Comparison of ENCODE assay signal across 8 cellular contexts in the genomic region with DNA sequence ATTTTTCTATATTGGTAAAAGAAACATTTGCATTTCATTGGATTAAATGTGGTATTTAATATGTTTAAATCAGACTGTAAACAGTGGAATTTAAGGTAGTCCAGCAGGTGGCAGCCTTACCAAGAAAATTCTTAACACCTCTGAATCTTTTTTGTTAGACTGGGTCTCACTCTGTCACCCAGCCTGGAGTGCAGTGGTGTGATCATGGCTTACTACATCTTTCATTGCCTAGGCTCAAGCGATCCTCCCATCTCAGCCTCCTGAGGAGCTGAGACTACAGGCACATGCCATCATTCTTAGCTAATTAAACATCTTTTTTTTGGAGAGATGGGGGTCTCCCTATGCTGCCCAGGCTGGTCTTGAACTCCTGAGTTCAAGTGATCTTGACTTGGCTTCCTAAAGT.
DNase-seq lines count a peak whose midpoint lies in the region; ATAC-seq, FAIRE-seq and TF ChIP-seq lines count a peak whose summit lies in the region.

No MANE protein-coding gene starts in this region.

- peak; percentile 72 for FAIRE-seq in keratinocyte (lab: Jason Lieb, UNC)

- TF ChIP-seq CTCF in DOHH2 (IDR thresholded peaks at IDR 0.05; ENCODE audit: low read depth, low read length, poor library complexity, severe bottlenecking) (peak; percentile 69), KMS-11 (conservative IDR thresholded peaks at IDR 0.05; ENCODE audit: low read depth, low read length) (peak; percentile 90), astrocyte of the cerebellum (IDR thresholded peaks at IDR 0.05; ENCODE audit: low read depth, low read length, missing control alignments) (peak; percentile 47), keratinocyte (optimal IDR thresholded peaks at IDR 0.05 in 1 of 3, IDR thresholded peaks at IDR 0.05 in 1 of 3, conservative IDR thresholded peaks at IDR 0.05 in 1 of 3; ENCODE audit: extremely low read depth in 1 of 3, insufficient read depth in 2 of 3, low read length in 3 of 3) (peak; percentile 21 to 38 (median 35))

- no peak overlapping the region for H3K4me2 ChIP-seq in DOHH2 (ENCODE audit: low read length)
- H3K4me2 ChIP-seq in KMS-11 = no peak overlapping the region
- no peak overlapping the region for H3K4me2 ChIP-seq in keratinocyte (ENCODE audit: control insufficient read depth, extremely low read depth, insufficient read depth, low read depth, low read length)

- dilution Hi-C loops in keratinocyte (cut with MboI; ENCODE audit: extremely low pct_ligation_motif_present, low sequenced_read_pairs) = loop anchor here (25.0 kb wide), 1 partner anchor 479 kb away; no protein-coding TSS in a partner anchor

- H3F3A ChIP-seq in DOHH2 (ENCODE audit: control insufficient read depth, insufficient read depth) = peaks cover 14% of the 10 kb centered on the region

- no peaks in the 10 kb centered on the region for H3K9me2 ChIP-seq in DOHH2 (replicated peaks; ENCODE audit: control insufficient read depth, low read length)

- H3K9me3 ChIP-seq in DOHH2 (ENCODE audit: control insufficient read depth, insufficient read depth, low read length) = no peaks in the 10 kb centered on the region
- H3K9me3 ChIP-seq in keratinocyte (ENCODE audit: control insufficient read depth, low read depth, low read length) = no peaks in the 10 kb centered on the region

- H3K27ac ChIP-seq in DOHH2 (ENCODE audit: low read depth, low read length) (no peak overlapping the region), KMS-11 (no peak overlapping the region), keratinocyte (ENCODE audit: control insufficient read depth, insufficient read depth, low read length) (no peak overlapping the region)

- no peaks in the 10 kb centered on the region for H3K9me1 ChIP-seq in keratinocyte (ENCODE audit: control insufficient read depth, extremely low read depth, insufficient read depth, low read length)

- H3K27me3 ChIP-seq in DOHH2 (ENCODE audit: control insufficient read depth, low read length) (no peaks in the 10 kb centered on the region), KMS-11 (ENCODE audit: insufficient read depth, low read depth) (no peaks in the 10 kb centered on the region), keratinocyte (ENCODE audit: control insufficient read depth, extremely low read depth, insufficient read depth, low read length) (no peaks in the 10 kb centered on the region)

- peak; percentile 61 to 70 for DNase-seq in SHP77 (lab: John Stamatoyannopoulos, UW)
- peak; percentile 45 for DNase-seq in astrocyte of the cerebellum (ENCODE audit: low read depth)
- DNase-seq in keratinocyte (ENCODE audit: low read depth, low spot score) = no peak
- peak in 2 of 3 donors; percentile 3 to 5 for DNase-seq in stimulated activated CD4-positive, alpha-beta T cell treated with anti-CD3 and anti-CD28 coated beads, TNF-alpha, amount 100 ng/mL, for 1 hour (ENCODE audit: low read depth in 3 of 3, low spot score in 1 of 3)

- no peak for ATAC-seq in HG02798 (IDR thresholded peaks at IDR 0.05; ENCODE audit: poor library complexity, unreplicated experiment)
- ATAC-seq in HG02642 (IDR thresholded peaks at IDR 0.05; ENCODE audit: poor library complexity, unreplicated experiment) = no peak

- H2AFZ ChIP-seq in KMS-11 (ENCODE audit: low read depth) = no peak overlapping the region
- no peak overlapping the region for H2AFZ ChIP-seq in keratinocyte (ENCODE audit: control insufficient read depth, low read length)

- in situ Hi-C loops in astrocyte of the cerebellum (cut with HindIII; ENCODE audit: low sequenced_read_pairs) = no loop called here

- H3K4me1 ChIP-seq in DOHH2 (ENCODE audit: control insufficient read depth, low read length) = peaks cover 29% of the 10 kb centered on the region
- H3K4me1 ChIP-seq in KMS-11 (ENCODE audit: low read depth, poor library complexity, severe bottlenecking) = no peaks in the 10 kb centered on the region
- no peaks in the 10 kb centered on the region for H3K4me1 ChIP-seq in keratinocyte (ENCODE audit: control insufficient read depth, extremely low read depth, insufficient read depth, low read length)

- H3K36me3 ChIP-seq in DOHH2 (ENCODE audit: control insufficient read depth, low read length) (peaks cover 6% of the 10 kb centered on the region), KMS-11 (ENCODE audit: insufficient read depth) (no peaks in the 10 kb centered on the region), keratinocyte (ENCODE audit: control insufficient read depth in 2 of 2, extremely low read depth in 1 of 2, insufficient read depth in 2 of 2, low read length in 2 of 2) (no peaks in the 10 kb centered on the region)

- no peaks in the 10 kb centered on the region for H4K20me1 ChIP-seq in DOHH2 (ENCODE audit: control insufficient read depth, insufficient read depth, low read depth, low read length)
- no peaks in the 10 kb centered on the region for H4K20me1 ChIP-seq in KMS-11 (ENCODE audit: insufficient read depth)
- no peaks in the 10 kb centered on the region for H4K20me1 ChIP-seq in keratinocyte (ENCODE audit: control insufficient read depth, extremely low read depth, insufficient read depth, low read length)

- no peak overlapping the region for H3K9ac ChIP-seq in KMS-11
- H3K9ac ChIP-seq in keratinocyte (ENCODE audit: control insufficient read depth, extremely low read depth, insufficient read depth, low read length) = no peak overlapping the region

- H3K4me3 ChIP-seq in DOHH2 (ENCODE audit: low read length) = no peak overlapping the region
- H3K4me3 ChIP-seq in KMS-11 (IDR thresholded peaks at IDR 0.05; ENCODE audit: insufficient read depth, low read depth, low read length) = no peak overlapping the region
- no peak overlapping the region for H3K4me3 ChIP-seq in astrocyte of the cerebellum (ENCODE audit: low read depth, low read length)
- H3K4me3 ChIP-seq in keratinocyte (ENCODE audit: control insufficient read depth in 2 of 3, extremely low read depth in 1 of 3, insufficient read depth in 2 of 3, low read depth in 1 of 3, low read length in 3 of 3) = no peak overlapping the region

- H3K79me2 ChIP-seq in DOHH2 (ENCODE audit: control insufficient read depth, low read length) (no peaks in the 10 kb centered on the region), KMS-11 (ENCODE audit: insufficient read depth, low read depth) (no peaks in the 10 kb centered on the region), keratinocyte (ENCODE audit: control insufficient read depth, insufficient read depth, low read length) (no peaks in the 10 kb centered on the region)

Comparison
In these comparisons a context has a peak if more than half of its experiments do, and no peak if none do; other contexts are left out.
1. CTCF ChIP-seq: peak in every context shown above with its lines; median percentile 90 in KMS-11; 69 in DOHH2; 47 in astrocyte of the cerebellum; 35 in keratinocyte.